Comparison of ENCODE assay signal across 16 cellular contexts in the genomic region with DNA sequence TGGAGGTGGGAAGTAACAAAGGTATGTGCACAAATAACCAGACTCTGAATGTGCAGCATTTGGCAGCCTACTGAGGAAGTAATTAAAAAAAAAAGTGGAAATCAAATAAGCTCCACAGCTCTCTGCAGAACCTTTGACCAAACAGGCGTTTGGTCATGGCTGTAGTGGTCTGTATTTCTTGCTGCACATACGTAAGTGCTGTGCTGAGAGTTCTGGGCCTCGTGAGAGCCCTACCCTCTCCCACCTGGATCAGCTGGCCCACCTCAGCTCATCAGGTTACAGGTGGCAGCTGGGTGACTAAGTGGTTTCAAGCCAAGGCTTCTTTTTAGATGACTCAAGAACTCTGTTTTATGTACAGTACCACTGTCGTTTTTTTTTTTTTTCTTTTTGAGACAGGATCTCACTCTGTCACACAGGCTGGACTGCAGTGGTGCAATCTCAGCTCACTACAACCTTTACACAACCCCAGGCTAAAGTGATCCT.
A peak's percentile ranks its signal among the peaks of the same experiment; 100 is the strongest.
DNase-seq lines count a peak whose midpoint lies in the region; ATAC-seq and TF ChIP-seq lines count a peak whose summit lies in the region.
"Had no signal": no experiment of that assay in that cellular context is flagged by ENCODE, and none has a peak within 500 bp of the region (broad histone marks: within the 10 kb centered on the region; RNA-seq: fewer than 3 reads in every experiment).

No MANE protein-coding gene starts in this region.

- no peaks in the 10 kb centered on the region for H3K36me3 ChIP-seq in smooth muscle cell (ENCODE audit: low read depth)
- no peaks in the 10 kb centered on the region for H3K36me3 ChIP-seq in tibial artery

- H3K4me1 Mint-ChIP-seq in activated CD8-positive, alpha-beta memory T cell treated with anti-CD3 and anti-CD28 coated beads, Interleukin-2, amount 10 ng/mL, durations not matched to agents 7 days and 5 days = peaks cover 61% of the 10 kb centered on the region

- no peak overlapping the region for H3K4me2 ChIP-seq in smooth muscle cell

- WGBS in smooth muscle cell (ENCODE audit: low lambda C conversion rate) = 63% methylated on average over 4 of the region's 4 CpGs

- no peak for ATAC-seq in activated CD8-positive, alpha-beta memory T cell treated with anti-CD3 and anti-CD28 coated beads, Interleukin-2, amount 10 ng/mL, durations not matched to agents 7 days and 5 days
- ATAC-seq: HCT116, Right ventricle myocardium inferior had no signal

- peaks cover 6% of the 10 kb centered on the region for H3K9me3 Mint-ChIP-seq in activated CD8-positive, alpha-beta memory T cell treated with anti-CD3 and anti-CD28 coated beads, Interleukin-2, amount 10 ng/mL, durations not matched to agents 7 days and 5 days (ENCODE audit: low read depth)

- no peaks in the 10 kb centered on the region for H3F3A ChIP-seq in smooth muscle cell (ENCODE audit: low read depth)

- H3K27ac Mint-ChIP-seq in activated CD8-positive, alpha-beta memory T cell treated with anti-CD3 and anti-CD28 coated beads, Interleukin-2, amount 10 ng/mL, durations not matched to agents 7 days and 5 days = peak overlapping the region; percentile 20
- H3K27ac Mint-ChIP-seq: B cell had no signal

- H3K4me3 Mint-ChIP-seq in activated CD8-positive, alpha-beta memory T cell treated with anti-CD3 and anti-CD28 coated beads, Interleukin-2, amount 10 ng/mL, durations not matched to agents 7 days and 5 days = peak overlapping the region; percentile 19
- H3K4me3 Mint-ChIP-seq: B cell had no signal

- intact Hi-C loops in tibial artery (cut with DNase I; ENCODE audit: low total_unique reads) = no loop called here

- H3K36me3 Mint-ChIP-seq in activated CD8-positive, alpha-beta memory T cell treated with anti-CD3 and anti-CD28 coated beads, Interleukin-2, amount 10 ng/mL, durations not matched to agents 7 days and 5 days = peaks cover 35% of the 10 kb centered on the region

- H2AFZ ChIP-seq in smooth muscle cell (ENCODE audit: low read depth) = no peak overlapping the region

- H3K27me3 ChIP-seq in smooth muscle cell (ENCODE audit: low read depth) = no peaks in the 10 kb centered on the region
- no peaks in the 10 kb centered on the region for H3K27me3 ChIP-seq in tibial artery

- H3K4me1 ChIP-seq in smooth muscle cell (ENCODE audit: low read depth) (no peaks in the 10 kb centered on the region), tibial artery (peaks cover 0 to 13% (median 2%) of the 10 kb centered on the region in 4 donors)

- H4K20me1 ChIP-seq in smooth muscle cell (ENCODE audit: low read depth) = no peaks in the 10 kb centered on the region

- peak overlapping the region; percentile 17 for H3K27ac ChIP-seq in smooth muscle cell (ENCODE audit: low read depth)
- no peak overlapping the region for H3K27ac ChIP-seq in tibial artery

- no peaks in the 10 kb centered on the region for H3K79me2 ChIP-seq in smooth muscle cell (ENCODE audit: low read depth)

- CTCF ChIA-PET in activated CD8-positive, alpha-beta memory T cell treated with anti-CD3 and anti-CD28 coated beads, Interleukin-2, amount 10 ng/mL, durations not matched to agents 7 days and 5 days (lab: Charles Lee) = interaction anchor here (1.0 kb wide), 1 partner anchor 9 kb away, joined by 3 read pairs; no protein-coding TSS in a partner anchor

- DNase-seq in activated CD8-positive, alpha-beta memory T cell treated with anti-CD3 and anti-CD28 coated beads, Interleukin-2, amount 10 ng/mL, durations not matched to agents 7 days and 5 days = no peak
- no peak for DNase-seq in activated CD8-positive, alpha-beta memory T cell treated with anti-CD3 and anti-CD28 coated beads, Interleukin-2, amount 50 U/mL, for 4 hours
- DNase-seq in NCI-H2029 (lab: John Stamatoyannopoulos, UW) = peak; percentile 68
- DNase-seq in dermis microvascular lymphatic vessel endothelial cell (ENCODE audit: low read depth in 2 of 2) = peak; percentile 55 to 56
- no peak for DNase-seq in smooth muscle cell (lab: John Stamatoyannopoulos, UW; ENCODE audit: unreplicated experiment)
- DNase-seq in NCI-H526 treated with DMSO at 0.1 percent for 48 hours (lab: John Stamatoyannopoulos, UW) = no peak
- DNase-seq in tibial artery = no peak
- DNase-seq in activated T-cell treated with anti-CD3 and anti-CD28 coated beads, Interleukin-2, amount 50 U/mL, for 1 hour = no peak
- DNase-seq: activated naive CD4-positive, alpha-beta T cell treated with anti-CD3 and anti-CD28 coated beads, Interleukin-2, amount 50 U/mL, for 16 hours; caudate nucleus; NCI-H1105 treated with DMSO at 0.1 percent for 48 hours; NCI-H524 treated with DMSO at 0.1 percent for 48 hours; T-helper 9 cell had no signal

- TF ChIP-seq CTCF in smooth muscle cell (IDR thresholded peaks at IDR 0.05; ENCODE audit: borderline replicate concordance, insufficient read depth, poor library complexity, severe bottlenecking) (no peak), tibial artery (IDR thresholded peaks at IDR 0.05) (no peak)

- H3K4me3 ChIP-seq in smooth muscle cell (no peak overlapping the region), tibial artery (no peak overlapping the region)

- no peaks in the 10 kb centered on the region for H3K9me3 ChIP-seq in smooth muscle cell (replicated peaks; ENCODE audit: low read depth)
- no peaks in the 10 kb centered on the region for H3K9me3 ChIP-seq in tibial artery

- no peaks in the 10 kb centered on the region for H3K27me3 Mint-ChIP-seq in activated CD8-positive, alpha-beta memory T cell treated with anti-CD3 and anti-CD28 coated beads, Interleukin-2, amount 10 ng/mL, durations not matched to agents 7 days and 5 days
- H3K27me3 Mint-ChIP-seq: B cell had no signal

- H3K9ac ChIP-seq in smooth muscle cell (ENCODE audit: low read depth) = no peak overlapping the region

Comparison
In these comparisons a context has a peak if more than half of its experiments do, and no peak if none do; other contexts are left out.
1. DNase-seq: peak in NCI-H2029 (single experiment) and dermis microvascular lymphatic vessel endothelial cell (2 of 2); none in activated CD8-positive, alpha-beta memory T cell treated with anti-CD3 and anti-CD28 coated beads, Interleukin-2, amount 10 ng/mL, durations not matched to agents 7 days and 5 days (single experiment), activated CD8-positive, alpha-beta memory T cell treated with anti-CD3 and anti-CD28 coated beads, Interleukin-2, amount 50 U/mL, for 4 hours (single experiment), smooth muscle cell (single experiment), NCI-H526 treated with DMSO at 0.1 percent for 48 hours (single experiment), tibial artery (0 of 2) and activated T-cell treated with anti-CD3 and anti-CD28 coated beads, Interleukin-2, amount 50 U/mL, for 1 hour (single experiment).